ENCODE assay signal across 21 cellular contexts in genomic region chr11:118984825-118985224, GRCh38. TPM values are rescaled to one million over a fixed set of nuclear protein-coding genes. Genes with fewer than 3 reads are reported as not detected.
DNase-seq lines count a peak whose midpoint lies in the region; TF ChIP-seq lines count a peak whose summit lies in the region.
"Had no signal": no experiment of that assay in that cellular context is flagged by ENCODE, and none has a peak within 500 bp of the region (broad histone marks: within the 10 kb centered on the region; RNA-seq: fewer than 3 reads in every experiment).

No MANE protein-coding gene starts in this region.

- no peaks in the 10 kb centered on the region for H3K36me3 ChIP-seq in osteoblast (ENCODE audit: insufficient read depth, low read length)
- H3K36me3 ChIP-seq: Peyer's patch had no signal

- no peaks in the 10 kb centered on the region for H3K79me2 ChIP-seq in osteoblast (ENCODE audit: insufficient read depth, low read length)

- H3K27ac ChIP-seq in osteoblast (ENCODE audit: low read depth, low read length), result no peak overlapping the region
- H3K27ac ChIP-seq: Peyer's patch, SK-N-MC had no signal

- H3K27me3 ChIP-seq in osteoblast (ENCODE audit: insufficient read depth, low read length), result peaks cover 12% of the 10 kb centered on the region
- H3K27me3 ChIP-seq: Peyer's patch had no signal

- intact Hi-C loops in posterior cingulate gyrus (cut with DNase I), result no loop called here

- no peaks in the 10 kb centered on the region for H4K20me1 ChIP-seq in osteoblast (ENCODE audit: insufficient read depth, low read length)

- no peak overlapping the region for H2AFZ ChIP-seq in osteoblast (ENCODE audit: low read length)

- H3K4me3 ChIP-seq in osteoblast (ENCODE audit: insufficient read depth, low read length), result no peak overlapping the region
- H3K4me3 ChIP-seq: Peyer's patch, SK-N-MC had no signal

- no peaks in the 10 kb centered on the region for H3K9me3 ChIP-seq in osteoblast (ENCODE audit: low read depth, low read length)
- H3K9me3 ChIP-seq: Peyer's patch had no signal

- H3K4me1 ChIP-seq in osteoblast (ENCODE audit: insufficient read depth, low read length), result no peaks in the 10 kb centered on the region
- H3K4me1 ChIP-seq: Peyer's patch had no signal

- no peak overlapping the region for H3K4me2 ChIP-seq in osteoblast (ENCODE audit: insufficient read depth, low read length)

- DNase-seq in DMS79 treated with DMSO at 0.1 percent for 48 hours (lab: John Stamatoyannopoulos, UW) (peak; percentile 64), GM20000 (ENCODE audit: low spot score) (peak; percentile 8), osteoblast (ENCODE audit: insufficient read length, low spot score, missing footprints) (peak; percentile 55), T-helper 9 cell (no peak), iPS-NIHi11 (ENCODE audit: low spot score) (no peak), posterior cingulate gyrus (no peak), activated gamma-delta T cell (lab: John Stamatoyannopoulos, UW) (no peak)
- DNase-seq: C1 segment of cervical spinal cord; CD8-positive, alpha-beta memory T cell; GOT3; KG1; NCI-H1105 treated with DMSO at 0.1 percent for 48 hours; NCI-H1694; NCI-H2081 treated with DMSO at 0.1 percent for 48 hours; NCI-H510A; Peyer's patch; SHP77 had no signal

- TF ChIP-seq POLR2A in Raji (IDR thresholded peaks at IDR 0.05; ENCODE audit: insufficient read depth, low read depth, low read length), result 0 out of 2 replicates have a peak, but pooled peaks have one; percentile 16

- TF ChIP-seq CTCF in GM20000 (IDR thresholded peaks at IDR 0.05; ENCODE audit: extremely low read depth, missing control alignments), result no peak
- TF ChIP-seq CTCF in osteoblast (IDR thresholded peaks at IDR 0.05; ENCODE audit: extremely low read depth, low read depth, low read length), result no peak

RNA-seq across cellular contexts. Expression of gene CENATAC, which starts 13.1 kb away (rescaled TPM):
- 37.6 and 37.7 TPM in 2 replicates for total RNA-seq in osteoblast

RNA-seq across cellular contexts. Expression of gene FOXR1, which starts 13.3 kb away (rescaled TPM):
- not detected in 2 replicates for total RNA-seq in osteoblast
- total RNA-seq: CD8-positive, alpha-beta memory T cell; G401; HepG2; Peyer's patch had no signal

RNA-seq across cellular contexts. Expression of gene UPK2, which starts 28.7 kb away (rescaled TPM):
- not detected in 2 replicates for total RNA-seq in osteoblast
- total RNA-seq: G401, HepG2, Peyer's patch had no signal

RNA-seq across cellular contexts. Expression of gene RPS25, which starts 33.3 kb away (rescaled TPM):
- 1,078 and 1,259 TPM in 2 replicates for total RNA-seq in osteoblast

RNA-seq across cellular contexts. Expression of gene TRAPPC4, which starts 33.7 kb away (rescaled TPM):
- total RNA-seq in osteoblast, result 42.3 and 48.0 TPM in 2 replicates

Comparison
In these comparisons a context has a peak if more than half of its experiments do, and no peak if none do; other contexts are left out.
1. DNase-seq: peak in DMS79 treated with DMSO at 0.1 percent for 48 hours (single experiment), GM20000 (single experiment) and osteoblast (single experiment); none in T-helper 9 cell (single experiment), iPS-NIHi11 (single experiment), posterior cingulate gyrus (0 of 10) and activated gamma-delta T cell (single experiment).